1 cellular context compared by ENCODE assay signal in the genomic region with DNA sequence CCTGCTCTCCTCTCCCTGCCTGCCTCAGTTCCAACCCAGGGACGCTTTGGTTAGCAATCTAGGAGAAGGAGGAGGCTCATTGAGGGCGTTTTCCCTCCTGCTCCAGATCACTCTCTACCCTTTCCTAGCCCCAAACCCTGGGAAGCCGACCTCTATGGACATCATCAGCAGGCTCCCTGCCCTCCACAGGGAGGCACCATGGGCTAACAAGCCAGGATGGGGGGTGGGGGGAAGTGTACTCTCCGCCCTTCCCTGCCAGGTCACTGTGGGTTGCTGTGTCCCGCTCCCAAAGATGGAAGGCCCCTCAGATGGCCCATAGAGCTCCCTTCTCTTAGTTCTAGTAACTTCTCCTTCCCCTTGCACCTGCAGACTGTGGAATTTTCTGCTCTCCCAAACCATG.
TF ChIP-seq lines count a peak whose summit lies in the region.

No MANE protein-coding gene starts in this region.

TF ChIP-seq in GM23338, 12 proteins besides CTCF, POLR2A, EP300 and RAD21 (continued from another document):
- TF ChIP-seq, protein P1, sequence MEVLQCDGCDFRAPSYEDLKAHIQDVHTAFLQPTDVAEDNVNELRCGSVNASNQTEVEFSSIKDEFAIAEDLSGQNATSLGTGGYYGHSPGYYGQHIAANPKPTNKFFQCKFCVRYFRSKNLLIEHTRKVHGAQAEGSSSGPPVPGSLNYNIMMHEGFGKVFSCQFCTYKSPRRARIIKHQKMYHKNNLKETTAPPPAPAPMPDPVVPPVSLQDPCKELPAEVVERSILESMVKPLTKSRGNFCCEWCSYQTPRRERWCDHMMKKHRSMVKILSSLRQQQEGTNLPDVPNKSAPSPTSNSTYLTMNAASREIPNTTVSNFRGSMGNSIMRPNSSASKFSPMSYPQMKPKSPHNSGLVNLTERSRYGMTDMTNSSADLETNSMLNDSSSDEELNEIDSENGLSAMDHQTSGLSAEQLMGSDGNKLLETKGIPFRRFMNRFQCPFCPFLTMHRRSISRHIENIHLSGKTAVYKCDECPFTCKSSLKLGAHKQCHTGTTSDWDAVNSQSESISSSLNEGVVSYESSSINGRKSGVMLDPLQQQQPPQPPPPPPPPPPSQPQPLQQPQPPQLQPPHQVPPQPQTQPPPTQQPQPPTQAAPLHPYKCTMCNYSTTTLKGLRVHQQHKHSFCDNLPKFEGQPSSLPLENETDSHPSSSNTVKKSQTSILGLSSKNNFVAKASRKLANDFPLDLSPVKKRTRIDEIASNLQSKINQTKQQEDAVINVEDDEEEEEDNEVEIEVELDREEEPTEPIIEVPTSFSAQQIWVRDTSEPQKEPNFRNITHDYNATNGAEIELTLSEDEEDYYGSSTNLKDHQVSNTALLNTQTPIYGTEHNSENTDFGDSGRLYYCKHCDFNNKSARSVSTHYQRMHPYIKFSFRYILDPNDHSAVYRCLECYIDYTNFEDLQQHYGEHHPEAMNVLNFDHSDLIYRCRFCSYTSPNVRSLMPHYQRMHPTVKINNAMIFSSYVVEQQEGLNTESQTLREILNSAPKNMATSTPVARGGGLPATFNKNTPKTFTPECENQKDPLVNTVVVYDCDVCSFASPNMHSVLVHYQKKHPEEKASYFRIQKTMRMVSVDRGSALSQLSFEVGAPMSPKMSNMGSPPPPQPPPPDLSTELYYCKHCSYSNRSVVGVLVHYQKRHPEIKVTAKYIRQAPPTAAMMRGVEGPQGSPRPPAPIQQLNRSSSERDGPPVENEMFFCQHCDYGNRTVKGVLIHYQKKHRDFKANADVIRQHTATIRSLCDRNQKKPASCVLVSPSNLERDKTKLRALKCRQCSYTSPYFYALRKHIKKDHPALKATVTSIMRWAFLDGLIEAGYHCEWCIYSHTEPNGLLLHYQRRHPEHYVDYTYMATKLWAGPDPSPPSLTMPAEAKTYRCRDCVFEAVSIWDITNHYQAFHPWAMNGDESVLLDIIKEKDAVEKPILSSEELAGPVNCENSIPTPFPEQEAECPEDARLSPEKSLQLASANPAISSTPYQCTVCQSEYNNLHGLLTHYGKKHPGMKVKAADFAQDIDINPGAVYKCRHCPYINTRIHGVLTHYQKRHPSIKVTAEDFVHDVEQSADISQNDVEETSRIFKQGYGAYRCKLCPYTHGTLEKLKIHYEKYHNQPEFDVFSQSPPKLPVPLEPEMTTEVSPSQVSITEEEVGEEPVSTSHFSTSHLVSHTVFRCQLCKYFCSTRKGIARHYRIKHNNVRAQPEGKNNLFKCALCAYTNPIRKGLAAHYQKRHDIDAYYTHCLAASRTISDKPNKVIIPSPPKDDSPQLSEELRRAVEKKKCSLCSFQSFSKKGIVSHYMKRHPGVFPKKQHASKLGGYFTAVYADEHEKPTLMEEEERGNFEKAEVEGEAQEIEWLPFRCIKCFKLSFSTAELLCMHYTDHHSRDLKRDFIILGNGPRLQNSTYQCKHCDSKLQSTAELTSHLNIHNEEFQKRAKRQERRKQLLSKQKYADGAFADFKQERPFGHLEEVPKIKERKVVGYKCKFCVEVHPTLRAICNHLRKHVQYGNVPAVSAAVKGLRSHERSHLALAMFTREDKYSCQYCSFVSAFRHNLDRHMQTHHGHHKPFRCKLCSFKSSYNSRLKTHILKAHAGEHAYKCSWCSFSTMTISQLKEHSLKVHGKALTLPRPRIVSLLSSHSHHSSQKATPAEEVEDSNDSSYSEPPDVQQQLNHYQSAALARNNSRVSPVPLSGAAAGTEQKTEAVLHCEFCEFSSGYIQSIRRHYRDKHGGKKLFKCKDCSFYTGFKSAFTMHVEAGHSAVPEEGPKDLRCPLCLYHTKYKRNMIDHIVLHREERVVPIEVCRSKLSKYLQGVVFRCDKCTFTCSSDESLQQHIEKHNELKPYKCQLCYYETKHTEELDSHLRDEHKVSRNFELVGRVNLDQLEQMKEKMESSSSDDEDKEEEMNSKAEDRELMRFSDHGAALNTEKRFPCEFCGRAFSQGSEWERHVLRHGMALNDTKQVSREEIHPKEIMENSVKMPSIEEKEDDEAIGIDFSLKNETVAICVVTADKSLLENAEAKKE (CRISPR knock-in tag; IDR thresholded peaks at IDR 0.05) = no peak
- TF ChIP-seq EZH2 (IDR thresholded peaks at IDR 0.05; ENCODE audit: low read depth, unreplicated experiment) (no peak), CREB1 (CRISPR knock-in tag; IDR thresholded peaks at IDR 0.05; ENCODE audit: low read depth) (no peak), ZNF331 (CRISPR knock-in tag; IDR thresholded peaks at IDR 0.05; ENCODE audit: low read depth) (no peak), STAT1 (IDR thresholded peaks at IDR 0.05; ENCODE audit: unreplicated experiment) (no peak), NANOG (IDR thresholded peaks at IDR 0.05; ENCODE audit: borderline replicate concordance) (no peak)
- TF ChIP-seq, protein P2, sequence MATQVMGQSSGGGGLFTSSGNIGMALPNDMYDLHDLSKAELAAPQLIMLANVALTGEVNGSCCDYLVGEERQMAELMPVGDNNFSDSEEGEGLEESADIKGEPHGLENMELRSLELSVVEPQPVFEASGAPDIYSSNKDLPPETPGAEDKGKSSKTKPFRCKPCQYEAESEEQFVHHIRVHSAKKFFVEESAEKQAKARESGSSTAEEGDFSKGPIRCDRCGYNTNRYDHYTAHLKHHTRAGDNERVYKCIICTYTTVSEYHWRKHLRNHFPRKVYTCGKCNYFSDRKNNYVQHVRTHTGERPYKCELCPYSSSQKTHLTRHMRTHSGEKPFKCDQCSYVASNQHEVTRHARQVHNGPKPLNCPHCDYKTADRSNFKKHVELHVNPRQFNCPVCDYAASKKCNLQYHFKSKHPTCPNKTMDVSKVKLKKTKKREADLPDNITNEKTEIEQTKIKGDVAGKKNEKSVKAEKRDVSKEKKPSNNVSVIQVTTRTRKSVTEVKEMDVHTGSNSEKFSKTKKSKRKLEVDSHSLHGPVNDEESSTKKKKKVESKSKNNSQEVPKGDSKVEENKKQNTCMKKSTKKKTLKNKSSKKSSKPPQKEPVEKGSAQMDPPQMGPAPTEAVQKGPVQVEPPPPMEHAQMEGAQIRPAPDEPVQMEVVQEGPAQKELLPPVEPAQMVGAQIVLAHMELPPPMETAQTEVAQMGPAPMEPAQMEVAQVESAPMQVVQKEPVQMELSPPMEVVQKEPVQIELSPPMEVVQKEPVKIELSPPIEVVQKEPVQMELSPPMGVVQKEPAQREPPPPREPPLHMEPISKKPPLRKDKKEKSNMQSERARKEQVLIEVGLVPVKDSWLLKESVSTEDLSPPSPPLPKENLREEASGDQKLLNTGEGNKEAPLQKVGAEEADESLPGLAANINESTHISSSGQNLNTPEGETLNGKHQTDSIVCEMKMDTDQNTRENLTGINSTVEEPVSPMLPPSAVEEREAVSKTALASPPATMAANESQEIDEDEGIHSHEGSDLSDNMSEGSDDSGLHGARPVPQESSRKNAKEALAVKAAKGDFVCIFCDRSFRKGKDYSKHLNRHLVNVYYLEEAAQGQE (IDR thresholded peaks at IDR 0.05; ENCODE audit: unreplicated experiment) = no peak
